In the genomic region with DNA sequence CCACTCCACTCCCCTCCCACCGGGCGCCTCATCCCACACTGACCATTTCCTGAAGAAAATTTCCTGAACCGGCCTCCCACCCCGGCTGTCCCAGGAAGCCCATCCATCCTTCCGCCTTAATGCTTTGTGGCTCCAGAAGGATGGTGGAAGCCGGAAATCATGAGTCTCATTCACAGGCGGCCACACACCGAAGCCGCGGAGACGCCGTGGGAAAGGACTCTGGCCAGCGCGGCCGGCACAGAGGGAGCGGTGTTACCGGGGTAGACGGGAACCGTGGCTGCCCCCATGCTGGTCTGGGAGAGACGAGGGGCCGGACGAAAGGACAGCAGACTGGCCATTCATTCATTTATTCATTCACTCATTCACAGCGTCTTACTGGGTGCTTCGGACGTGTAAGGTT, we compare ENCODE assay signal across 1 cellular context.
TF ChIP-seq lines count a peak whose summit lies in the region.

No MANE protein-coding gene starts in this region.

TF ChIP-seq in H1, 55 proteins besides CTCF, POLR2A, EP300 and RAD21 (continued from another document):
- TF ChIP-seq, protein P1, sequence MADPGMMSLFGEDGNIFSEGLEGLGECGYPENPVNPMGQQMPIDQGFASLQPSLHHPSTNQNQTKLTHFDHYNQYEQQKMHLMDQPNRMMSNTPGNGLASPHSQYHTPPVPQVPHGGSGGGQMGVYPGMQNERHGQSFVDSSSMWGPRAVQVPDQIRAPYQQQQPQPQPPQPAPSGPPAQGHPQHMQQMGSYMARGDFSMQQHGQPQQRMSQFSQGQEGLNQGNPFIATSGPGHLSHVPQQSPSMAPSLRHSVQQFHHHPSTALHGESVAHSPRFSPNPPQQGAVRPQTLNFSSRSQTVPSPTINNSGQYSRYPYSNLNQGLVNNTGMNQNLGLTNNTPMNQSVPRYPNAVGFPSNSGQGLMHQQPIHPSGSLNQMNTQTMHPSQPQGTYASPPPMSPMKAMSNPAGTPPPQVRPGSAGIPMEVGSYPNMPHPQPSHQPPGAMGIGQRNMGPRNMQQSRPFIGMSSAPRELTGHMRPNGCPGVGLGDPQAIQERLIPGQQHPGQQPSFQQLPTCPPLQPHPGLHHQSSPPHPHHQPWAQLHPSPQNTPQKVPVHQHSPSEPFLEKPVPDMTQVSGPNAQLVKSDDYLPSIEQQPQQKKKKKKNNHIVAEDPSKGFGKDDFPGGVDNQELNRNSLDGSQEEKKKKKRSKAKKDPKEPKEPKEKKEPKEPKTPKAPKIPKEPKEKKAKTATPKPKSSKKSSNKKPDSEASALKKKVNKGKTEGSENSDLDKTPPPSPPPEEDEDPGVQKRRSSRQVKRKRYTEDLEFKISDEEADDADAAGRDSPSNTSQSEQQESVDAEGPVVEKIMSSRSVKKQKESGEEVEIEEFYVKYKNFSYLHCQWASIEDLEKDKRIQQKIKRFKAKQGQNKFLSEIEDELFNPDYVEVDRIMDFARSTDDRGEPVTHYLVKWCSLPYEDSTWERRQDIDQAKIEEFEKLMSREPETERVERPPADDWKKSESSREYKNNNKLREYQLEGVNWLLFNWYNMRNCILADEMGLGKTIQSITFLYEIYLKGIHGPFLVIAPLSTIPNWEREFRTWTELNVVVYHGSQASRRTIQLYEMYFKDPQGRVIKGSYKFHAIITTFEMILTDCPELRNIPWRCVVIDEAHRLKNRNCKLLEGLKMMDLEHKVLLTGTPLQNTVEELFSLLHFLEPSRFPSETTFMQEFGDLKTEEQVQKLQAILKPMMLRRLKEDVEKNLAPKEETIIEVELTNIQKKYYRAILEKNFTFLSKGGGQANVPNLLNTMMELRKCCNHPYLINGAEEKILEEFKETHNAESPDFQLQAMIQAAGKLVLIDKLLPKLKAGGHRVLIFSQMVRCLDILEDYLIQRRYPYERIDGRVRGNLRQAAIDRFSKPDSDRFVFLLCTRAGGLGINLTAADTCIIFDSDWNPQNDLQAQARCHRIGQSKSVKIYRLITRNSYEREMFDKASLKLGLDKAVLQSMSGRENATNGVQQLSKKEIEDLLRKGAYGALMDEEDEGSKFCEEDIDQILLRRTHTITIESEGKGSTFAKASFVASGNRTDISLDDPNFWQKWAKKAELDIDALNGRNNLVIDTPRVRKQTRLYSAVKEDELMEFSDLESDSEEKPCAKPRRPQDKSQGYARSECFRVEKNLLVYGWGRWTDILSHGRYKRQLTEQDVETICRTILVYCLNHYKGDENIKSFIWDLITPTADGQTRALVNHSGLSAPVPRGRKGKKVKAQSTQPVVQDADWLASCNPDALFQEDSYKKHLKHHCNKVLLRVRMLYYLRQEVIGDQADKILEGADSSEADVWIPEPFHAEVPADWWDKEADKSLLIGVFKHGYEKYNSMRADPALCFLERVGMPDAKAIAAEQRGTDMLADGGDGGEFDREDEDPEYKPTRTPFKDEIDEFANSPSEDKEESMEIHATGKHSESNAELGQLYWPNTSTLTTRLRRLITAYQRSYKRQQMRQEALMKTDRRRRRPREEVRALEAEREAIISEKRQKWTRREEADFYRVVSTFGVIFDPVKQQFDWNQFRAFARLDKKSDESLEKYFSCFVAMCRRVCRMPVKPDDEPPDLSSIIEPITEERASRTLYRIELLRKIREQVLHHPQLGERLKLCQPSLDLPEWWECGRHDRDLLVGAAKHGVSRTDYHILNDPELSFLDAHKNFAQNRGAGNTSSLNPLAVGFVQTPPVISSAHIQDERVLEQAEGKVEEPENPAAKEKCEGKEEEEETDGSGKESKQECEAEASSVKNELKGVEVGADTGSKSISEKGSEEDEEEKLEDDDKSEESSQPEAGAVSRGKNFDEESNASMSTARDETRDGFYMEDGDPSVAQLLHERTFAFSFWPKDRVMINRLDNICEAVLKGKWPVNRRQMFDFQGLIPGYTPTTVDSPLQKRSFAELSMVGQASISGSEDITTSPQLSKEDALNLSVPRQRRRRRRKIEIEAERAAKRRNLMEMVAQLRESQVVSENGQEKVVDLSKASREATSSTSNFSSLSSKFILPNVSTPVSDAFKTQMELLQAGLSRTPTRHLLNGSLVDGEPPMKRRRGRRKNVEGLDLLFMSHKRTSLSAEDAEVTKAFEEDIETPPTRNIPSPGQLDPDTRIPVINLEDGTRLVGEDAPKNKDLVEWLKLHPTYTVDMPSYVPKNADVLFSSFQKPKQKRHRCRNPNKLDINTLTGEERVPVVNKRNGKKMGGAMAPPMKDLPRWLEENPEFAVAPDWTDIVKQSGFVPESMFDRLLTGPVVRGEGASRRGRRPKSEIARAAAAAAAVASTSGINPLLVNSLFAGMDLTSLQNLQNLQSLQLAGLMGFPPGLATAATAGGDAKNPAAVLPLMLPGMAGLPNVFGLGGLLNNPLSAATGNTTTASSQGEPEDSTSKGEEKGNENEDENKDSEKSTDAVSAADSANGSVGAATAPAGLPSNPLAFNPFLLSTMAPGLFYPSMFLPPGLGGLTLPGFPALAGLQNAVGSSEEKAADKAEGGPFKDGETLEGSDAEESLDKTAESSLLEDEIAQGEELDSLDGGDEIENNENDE (IDR thresholded peaks at IDR 0.05; ENCODE audit: insufficient replicate concordance, low read length), result no peak
- TF ChIP-seq, protein P2, sequence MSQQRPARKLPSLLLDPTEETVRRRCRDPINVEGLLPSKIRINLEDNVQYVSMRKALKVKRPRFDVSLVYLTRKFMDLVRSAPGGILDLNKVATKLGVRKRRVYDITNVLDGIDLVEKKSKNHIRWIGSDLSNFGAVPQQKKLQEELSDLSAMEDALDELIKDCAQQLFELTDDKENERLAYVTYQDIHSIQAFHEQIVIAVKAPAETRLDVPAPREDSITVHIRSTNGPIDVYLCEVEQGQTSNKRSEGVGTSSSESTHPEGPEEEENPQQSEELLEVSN (IDR thresholded peaks at IDR 0.05), result no peak
- TF ChIP-seq BRCA1 (IDR thresholded peaks at IDR 0.05; ENCODE audit: low read depth, low read length), result no peak
- no peak for TF ChIP-seq KDM4A (IDR thresholded peaks at IDR 0.05; ENCODE audit: low read depth, low read length, severe bottlenecking)
- no peak for TF ChIP-seq TAF7 (optimal IDR thresholded peaks at IDR 0.05; ENCODE audit: borderline replicate concordance, low read depth, low read length)
- no peak for TF ChIP-seq RBBP5 (IDR thresholded peaks at IDR 0.05; ENCODE audit: borderline replicate concordance, low read depth, low read length)
- no peak for TF ChIP-seq TCF12 (IDR thresholded peaks at IDR 0.05; ENCODE audit: low read depth, low read length)
- no peak for TF ChIP-seq SP1 (IDR thresholded peaks at IDR 0.05; ENCODE audit: low read depth, low read length)
- no peak for TF ChIP-seq CEBPB (IDR thresholded peaks at IDR 0.05; ENCODE audit: low read depth, low read length)
- TF ChIP-seq SRF (IDR thresholded peaks at IDR 0.05; ENCODE audit: low read depth, low read length), result no peak
- TF ChIP-seq TAF1 (IDR thresholded peaks at IDR 0.05; ENCODE audit: low read depth, low read length), result no peak
- TF ChIP-seq FOSL1 (IDR thresholded peaks at IDR 0.05; ENCODE audit: insufficient read depth, low read depth, low read length), result no peak
- TF ChIP-seq JUN (IDR thresholded peaks at IDR 0.05; ENCODE audit: low read depth, low read length), result no peak
- TF ChIP-seq SAP30 (IDR thresholded peaks at IDR 0.05; ENCODE audit: insufficient read depth, insufficient replicate concordance, low read length), result no peak
- no peak for TF ChIP-seq SIN3A (conservative IDR thresholded peaks at IDR 0.05 in 1 of 2, IDR thresholded peaks at IDR 0.05 in 1 of 2; ENCODE audit: low read depth in 1 of 2, low read length in 2 of 2)
- no peak for TF ChIP-seq MAFK (IDR thresholded peaks at IDR 0.05; ENCODE audit: low read depth, low read length)
- no peak for TF ChIP-seq KDM1A (IDR thresholded peaks at IDR 0.05; ENCODE audit: borderline replicate concordance, low read length)
- no peak for TF ChIP-seq KDM5A (IDR thresholded peaks at IDR 0.05; ENCODE audit: low read length)
